In the genomic region with DNA sequence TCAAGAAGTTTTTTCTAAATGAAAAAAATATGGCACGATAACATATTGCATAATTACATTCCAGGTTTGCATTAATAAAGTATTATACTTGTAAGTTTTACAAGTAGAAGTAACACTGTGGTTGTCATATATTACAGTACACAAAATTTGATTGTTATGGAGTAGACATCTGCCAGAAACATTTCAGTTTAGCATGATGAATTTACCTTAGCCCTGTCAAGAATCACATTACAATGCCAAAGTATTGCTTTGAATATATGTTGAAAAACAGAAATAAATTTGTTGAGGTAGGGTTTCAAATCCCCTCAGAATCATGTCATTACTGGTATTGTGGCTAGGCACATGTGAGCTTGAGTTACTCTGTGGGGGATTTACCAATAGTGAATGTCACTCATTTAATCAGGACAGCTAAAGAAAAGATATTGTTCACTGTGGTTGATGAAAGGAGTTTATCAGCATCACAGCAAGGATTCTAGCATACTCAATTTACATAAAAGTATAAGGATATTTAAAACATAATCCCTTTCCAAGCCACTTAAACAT, we compare ENCODE assay signal across 32 cellular contexts.
A peak's percentile ranks its signal among the peaks of the same experiment; 100 is the strongest.
DNase-seq lines count a peak whose midpoint lies in the region; ATAC-seq, FAIRE-seq and TF ChIP-seq lines count a peak whose summit lies in the region.
"Had no signal": no experiment of that assay in that cellular context is flagged by ENCODE, and none has a peak within 500 bp of the region (broad histone marks: within the 10 kb centered on the region; RNA-seq: fewer than 3 reads in every experiment).

No MANE protein-coding gene starts in this region.

- in situ Hi-C loops in brain microvascular endothelial cell (cut with HindIII; ENCODE audit: low pct_ligation_motif_present, low sequenced_read_pairs), result no loop called here

- no peaks in the 10 kb centered on the region for H3K27me3 ChIP-seq in GM23338 (ENCODE audit: insufficient read depth)
- no peaks in the 10 kb centered on the region for H3K27me3 ChIP-seq in brain microvascular endothelial cell (replicated peaks)
- H3K27me3 ChIP-seq: BE2C, Peyer's patch had no signal

- peak; percentile 68 for ATAC-seq in GM18868 (IDR thresholded peaks at IDR 0.05; ENCODE audit: unreplicated experiment)
- ATAC-seq in GM23338, result no peak
- peak; percentile 58 for ATAC-seq in HG02884 (IDR thresholded peaks at IDR 0.05; ENCODE audit: unreplicated experiment)
- no peak for ATAC-seq in HG03280 (IDR thresholded peaks at IDR 0.05; ENCODE audit: unreplicated experiment)
- no peak for ATAC-seq in WTC11

- no peak for TF ChIP-seq POLR2A in GM12891 (IDR thresholded peaks at IDR 0.05; ENCODE audit: low read depth, low read length)

- H3K4me1 Mint-ChIP-seq in GM23338 (peaks cover 29% of the 10 kb centered on the region; the same call in 2 of the 3 replicates), WTC11 (peaks cover 34% of the 10 kb centered on the region)

- H3K36me3 Mint-ChIP-seq in GM23338 (ENCODE audit: low read depth) (no peaks in the 10 kb centered on the region), WTC11 (no peaks in the 10 kb centered on the region)
- H3K36me3 Mint-ChIP-seq: CD14-positive monocyte had no signal

- H3K27ac ChIP-seq in GM23338 (ENCODE audit: low read depth), result no peak overlapping the region
- H3K27ac ChIP-seq in brain microvascular endothelial cell, result no peak overlapping the region
- H3K27ac ChIP-seq: GM23248, Peyer's patch, SK-N-MC had no signal

- POLR2A ChIA-PET in WTC11 (lab: Charles Lee), result no interaction called here

- H3K4me1 ChIP-seq in GM23338 (ENCODE audit: insufficient read depth), result peaks cover 11% of the 10 kb centered on the region; the same call in 1 of the 2 replicates
- H3K4me1 ChIP-seq: BE2C, Peyer's patch had no signal

- no peak overlapping the region for H3K4me3 Mint-ChIP-seq in GM23338
- H3K4me3 Mint-ChIP-seq in WTC11, result no peak overlapping the region
- H3K4me3 Mint-ChIP-seq: CD14-positive monocyte; CD8-positive, alpha-beta memory T cell; H9 had no signal

- H3K27ac Mint-ChIP-seq in GM23338 (no peak overlapping the region), WTC11 (no peak overlapping the region)
- H3K27ac Mint-ChIP-seq: CD14-positive monocyte; CD8-positive, alpha-beta memory T cell; H9 had no signal

- H4K20me1 ChIP-seq in GM23338 (replicated peaks; ENCODE audit: insufficient read depth), result no peaks in the 10 kb centered on the region

- no peak overlapping the region for H2AFZ ChIP-seq in GM23338
- H2AFZ ChIP-seq: GM23248 had no signal

- H3K9me3 Mint-ChIP-seq in GM23338, result peaks cover 2% of the 10 kb centered on the region; the same call in 1 of the 3 replicates
- no peaks in the 10 kb centered on the region for H3K9me3 Mint-ChIP-seq in WTC11
- H3K9me3 Mint-ChIP-seq: H9 had no signal

- no peaks in the 10 kb centered on the region for H3K79me2 ChIP-seq in GM23338 (replicated peaks; ENCODE audit: insufficient read depth)

- CTCF ChIA-PET in WTC11 (lab: Charles Lee), result no interaction called here

- H3K4me3 ChIP-seq in GM23338 (no peak overlapping the region), brain microvascular endothelial cell (ENCODE audit: low read depth, low read length) (no peak overlapping the region)
- H3K4me3 ChIP-seq: GM23248, Peyer's patch, SK-N-MC had no signal

- H3K27me3 Mint-ChIP-seq in GM23338 (ENCODE audit: insufficient read depth, low read depth, poor library complexity), result no peaks in the 10 kb centered on the region
- H3K27me3 Mint-ChIP-seq in WTC11 (ENCODE audit: low read depth), result no peaks in the 10 kb centered on the region

- 0 out of 2 replicates have a peak overlapping the region, but pooled peaks have one; percentile 17 for H3K4me2 ChIP-seq in GM23338

- peaks cover 7% of the 10 kb centered on the region; the same call in 1 of the 2 replicates for H3K9me2 ChIP-seq in GM23338 (ENCODE audit: insufficient read depth)

- TF ChIP-seq CTCF in GM23338 (conservative IDR thresholded peaks at IDR 0.05; ENCODE audit: low read depth in 2 of 2) (no peak), WTC11 (IDR thresholded peaks at IDR 0.05) (no peak), brain microvascular endothelial cell (IDR thresholded peaks at IDR 0.05; ENCODE audit: low read depth, low read length, missing control alignments) (no peak)

- peak; percentile 60 for FAIRE-seq in GM12891 (lab: Jason Lieb, UNC)
- FAIRE-seq: GM12892, HepG2 had no signal

- H3K36me3 ChIP-seq in GM23338 (ENCODE audit: insufficient read depth) (no peaks in the 10 kb centered on the region), brain microvascular endothelial cell (replicated peaks) (no peaks in the 10 kb centered on the region)
- H3K36me3 ChIP-seq: BE2C, Peyer's patch had no signal

- DNase-seq in GM12891 (ENCODE audit: insufficient read length, low spot score) (no peak), GM23338 (ENCODE audit: low spot score) (no peak), WTC11 (ENCODE audit: low spot score) (no peak), foreskin melanocyte (no peak), brain microvascular endothelial cell (no peak)
- DNase-seq: 8988T; ACHN; BE2C; CD8-positive, alpha-beta memory T cell; DMS 273 treated with DMSO at 0.1 percent for 48 hours; DMS79; EL; GDM1; GM23248; H9; Karpas-422; NCI-H1092 treated with DMSO at 0.1 percent for 48 hours; NCI-H1436; NCI-H187; NCI-H2081 treated with DMSO at 0.1 percent for 48 hours; NCI-H2171; NCI-H226; NCI-H510A; Peyer's patch; SIG-M5 had no signal

- H3F3A ChIP-seq in GM23338 (replicated peaks; ENCODE audit: low read depth), result no peaks in the 10 kb centered on the region

TF ChIP-seq in GM12891, 5 proteins besides CTCF, POLR2A, EP300 and RAD21:
- TF ChIP-seq PAX5 (IDR thresholded peaks at IDR 0.05; ENCODE audit: insufficient read depth, low read length, severe bottlenecking) (no peak), POU2F2 (IDR thresholded peaks at IDR 0.05; ENCODE audit: low read depth, low read length) (no peak), SPI1 (IDR thresholded peaks at IDR 0.05; ENCODE audit: low read depth, low read length) (no peak), POLR2AphosphoS5 (IDR thresholded peaks at IDR 0.05; ENCODE audit: low read depth, low read length) (no peak), TAF1 (IDR thresholded peaks at IDR 0.05; ENCODE audit: low read depth, low read length) (no peak)

TF ChIP-seq in GM23338, 12 proteins besides CTCF, POLR2A, EP300 and RAD21 (continues in another document):
- TF ChIP-seq, protein P1, sequence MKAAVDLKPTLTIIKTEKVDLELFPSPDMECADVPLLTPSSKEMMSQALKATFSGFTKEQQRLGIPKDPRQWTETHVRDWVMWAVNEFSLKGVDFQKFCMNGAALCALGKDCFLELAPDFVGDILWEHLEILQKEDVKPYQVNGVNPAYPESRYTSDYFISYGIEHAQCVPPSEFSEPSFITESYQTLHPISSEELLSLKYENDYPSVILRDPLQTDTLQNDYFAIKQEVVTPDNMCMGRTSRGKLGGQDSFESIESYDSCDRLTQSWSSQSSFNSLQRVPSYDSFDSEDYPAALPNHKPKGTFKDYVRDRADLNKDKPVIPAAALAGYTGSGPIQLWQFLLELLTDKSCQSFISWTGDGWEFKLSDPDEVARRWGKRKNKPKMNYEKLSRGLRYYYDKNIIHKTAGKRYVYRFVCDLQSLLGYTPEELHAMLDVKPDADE (IDR thresholded peaks at IDR 0.05), result no peak
- TF ChIP-seq POLR2AphosphoS5 (IDR thresholded peaks at IDR 0.05; ENCODE audit: low read depth) (no peak), NANOG (IDR thresholded peaks at IDR 0.05; ENCODE audit: borderline replicate concordance) (no peak), ZNF331 (CRISPR knock-in tag; IDR thresholded peaks at IDR 0.05; ENCODE audit: low read depth) (no peak), EZH2 (IDR thresholded peaks at IDR 0.05; ENCODE audit: low read depth, unreplicated experiment) (no peak), JUNB (IDR thresholded peaks at IDR 0.05; ENCODE audit: unreplicated experiment) (no peak), ZNF114 (CRISPR knock-in tag; IDR thresholded peaks at IDR 0.05) (no peak)

TF ChIP-seq in WTC11, 78 proteins besides CTCF, POLR2A, EP300 and RAD21:
- TF ChIP-seq NR2C2 (CRISPR knock-in tag; IDR thresholded peaks at IDR 0.05) (no peak), TP53 (CRISPR knock-in tag; IDR thresholded peaks at IDR 0.05) (no peak), JUN (CRISPR knock-in tag; IDR thresholded peaks at IDR 0.05) (no peak), RELA (CRISPR knock-in tag; IDR thresholded peaks at IDR 0.05; ENCODE audit: borderline replicate concordance) (no peak), FOXP4 (CRISPR knock-in tag; IDR thresholded peaks at IDR 0.05) (no peak)

Comparison
In these comparisons a context has a peak if more than half of its experiments do, and no peak if none do; other contexts are left out.
1. ATAC-seq: peak in GM18868 (single experiment) and HG02884 (single experiment); none in GM23338 (single experiment), HG03280 (single experiment) and WTC11 (single experiment).